Comparison of ENCODE assay signal across 1 cellular context in genomic region chr6:139977887-139978332, GRCh38.
TF ChIP-seq lines count a peak whose summit lies in the region.

No MANE protein-coding gene starts in this region.

TF ChIP-seq in SK-N-SH treated with all-trans-retinoic acid at 6 μM for 48 hours, 23 proteins besides CTCF, POLR2A, EP300 and RAD21 (continued from another document):
- TF ChIP-seq, protein P1, sequence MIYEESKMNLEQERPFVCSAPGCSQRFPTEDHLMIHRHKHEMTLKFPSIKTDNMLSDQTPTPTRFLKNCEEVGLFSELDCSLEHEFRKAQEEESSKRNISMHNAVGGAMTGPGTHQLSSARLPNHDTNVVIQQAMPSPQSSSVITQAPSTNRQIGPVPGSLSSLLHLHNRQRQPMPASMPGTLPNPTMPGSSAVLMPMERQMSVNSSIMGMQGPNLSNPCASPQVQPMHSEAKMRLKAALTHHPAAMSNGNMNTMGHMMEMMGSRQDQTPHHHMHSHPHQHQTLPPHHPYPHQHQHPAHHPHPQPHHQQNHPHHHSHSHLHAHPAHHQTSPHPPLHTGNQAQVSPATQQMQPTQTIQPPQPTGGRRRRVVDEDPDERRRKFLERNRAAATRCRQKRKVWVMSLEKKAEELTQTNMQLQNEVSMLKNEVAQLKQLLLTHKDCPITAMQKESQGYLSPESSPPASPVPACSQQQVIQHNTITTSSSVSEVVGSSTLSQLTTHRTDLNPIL (CRISPR knock-in tag; IDR thresholded peaks at IDR 0.05; ENCODE audit: low read depth), result no peak
- TF ChIP-seq TSHZ2 (CRISPR knock-in tag; IDR thresholded peaks at IDR 0.05), result no peak
- TF ChIP-seq CSDC2 (CRISPR knock-in tag; IDR thresholded peaks at IDR 0.05), result no peak
- TF ChIP-seq ZNF565 (CRISPR knock-in tag; conservative IDR thresholded peaks at IDR 0.05; ENCODE audit: low read depth), result no peak
- TF ChIP-seq ZFP30 (CRISPR knock-in tag; IDR thresholded peaks at IDR 0.05), result no peak
- no peak for TF ChIP-seq ISL1 (CRISPR knock-in tag; IDR thresholded peaks at IDR 0.05)
- no peak for TF ChIP-seq ZNF70 (CRISPR knock-in tag; IDR thresholded peaks at IDR 0.05)
- TF ChIP-seq TOX (CRISPR knock-in tag; IDR thresholded peaks at IDR 0.05; ENCODE audit: borderline replicate concordance), result no peak
- TF ChIP-seq BACH2 (CRISPR knock-in tag; IDR thresholded peaks at IDR 0.05; ENCODE audit: borderline replicate concordance), result no peak
